8 cellular contexts compared by ENCODE assay signal in genomic region chr4:26061248-26061986, GRCh38.
DNase-seq lines count a peak whose midpoint lies in the region; ATAC-seq and TF ChIP-seq lines count a peak whose summit lies in the region.

No MANE protein-coding gene starts in this region.

- ATAC-seq in T-helper 17 cell, result peak; percentile 76
- peak; percentile 56 to 82 for ATAC-seq in upper lobe of left lung (ENCODE audit: low FRiP score in 2 of 2)
- ATAC-seq in GM21786 (IDR thresholded peaks at IDR 0.05; ENCODE audit: unreplicated experiment), result no peak

- H3K4me1 ChIP-seq in left ventricle myocardium inferior (peaks cover 3% of the 10 kb centered on the region), upper lobe of left lung (peaks cover 0 to 8% (median 0%) of the 10 kb centered on the region in 4 donors), ascending aorta (peaks cover 4 to 6% of the 10 kb centered on the region in 2 donors)

- TF ChIP-seq EP300 in upper lobe of left lung (IDR thresholded peaks at IDR 0.05), result no peak

- H3K27me3 Mint-ChIP-seq in T-helper 17 cell, result peaks cover 24% of the 10 kb centered on the region

- no peak for TF ChIP-seq POLR2A in upper lobe of left lung (IDR thresholded peaks at IDR 0.05)

- intact Hi-C loops in left ventricle myocardium inferior (cut with micrococcal nuclease), result no loop called here
- intact Hi-C loops in ascending aorta (cut with DNase I), result no loop called here

- H3K27ac Mint-ChIP-seq in T-helper 17 cell, result no peak overlapping the region

- peaks cover 5% of the 10 kb centered on the region for H3K27me3 ChIP-seq in left ventricle myocardium inferior (ENCODE audit: low read depth)
- H3K27me3 ChIP-seq in upper lobe of left lung, result no peaks in the 10 kb centered on the region
- no peaks in the 10 kb centered on the region for H3K27me3 ChIP-seq in ascending aorta

- H3K4me1 Mint-ChIP-seq in T-helper 17 cell, result peaks cover 9% of the 10 kb centered on the region

- peak; percentile 54 for DNase-seq in A172 (ENCODE audit: low spot score)
- peak; percentile 61 for DNase-seq in GM10266 (ENCODE audit: extremely low spot score)
- DNase-seq in HT-29 (ENCODE audit: low spot score), result peak; percentile 51
- DNase-seq in T-helper 17 cell, result peak in 1 of 3 donors; percentile 17
- DNase-seq in left ventricle myocardium inferior, result no peak
- peak in 1 of 2 donors; percentile 56 for DNase-seq in upper lobe of left lung
- no peak for DNase-seq in ascending aorta (ENCODE audit: low spot score in 2 of 2)

- H3K9me3 ChIP-seq in T-helper 17 cell (ENCODE audit: control insufficient read depth, low read length, poor library complexity, severe bottlenecking) (no peaks in the 10 kb centered on the region), left ventricle myocardium inferior (replicated peaks) (peaks cover 4% of the 10 kb centered on the region), upper lobe of left lung (no peaks in the 10 kb centered on the region), ascending aorta (no peaks in the 10 kb centered on the region)

- H3K36me3 ChIP-seq in left ventricle myocardium inferior, result no peaks in the 10 kb centered on the region
- no peaks in the 10 kb centered on the region for H3K36me3 ChIP-seq in upper lobe of left lung
- H3K36me3 ChIP-seq in ascending aorta, result no peaks in the 10 kb centered on the region

- peak; percentile 64 for TF ChIP-seq CTCF in GM10266 (IDR thresholded peaks at IDR 0.05; ENCODE audit: control insufficient read depth, insufficient read depth, low read depth, missing control alignments)
- TF ChIP-seq CTCF in left ventricle myocardium inferior (IDR thresholded peaks at IDR 0.05; ENCODE audit: borderline replicate concordance), result peak; percentile 49
- TF ChIP-seq CTCF in upper lobe of left lung (IDR thresholded peaks at IDR 0.05), result peak; percentile 27 to 58 (median 43)
- peak in 1 of 3 experiments; percentile 10 for TF ChIP-seq CTCF in ascending aorta (IDR thresholded peaks at IDR 0.05)

- H3K27ac ChIP-seq in left ventricle myocardium inferior (replicated peaks) (no peak overlapping the region), upper lobe of left lung (no peak overlapping the region), ascending aorta (no peak overlapping the region)

- H3K4me3 ChIP-seq in left ventricle myocardium inferior, result no peak overlapping the region
- no peak overlapping the region for H3K4me3 ChIP-seq in upper lobe of left lung
- no peak overlapping the region for H3K4me3 ChIP-seq in ascending aorta

- H3K4me3 Mint-ChIP-seq in T-helper 17 cell, result no peak overlapping the region

- peaks cover 4% of the 10 kb centered on the region for H3K36me3 Mint-ChIP-seq in T-helper 17 cell (ENCODE audit: low read depth)

- 68 to 78% methylated on average over 7 of the region's 7 CpGs for WGBS in upper lobe of left lung, 2 donors

Comparison
In these comparisons a context has a peak if more than half of its experiments do, and no peak if none do; other contexts are left out.
1. DNase-seq: peak in A172 (single experiment), GM10266 (single experiment) and HT-29 (single experiment); none in left ventricle myocardium inferior (single experiment) and ascending aorta (0 of 2).